Comparison of ENCODE assay signal across 18 cellular contexts in the genomic region with DNA sequence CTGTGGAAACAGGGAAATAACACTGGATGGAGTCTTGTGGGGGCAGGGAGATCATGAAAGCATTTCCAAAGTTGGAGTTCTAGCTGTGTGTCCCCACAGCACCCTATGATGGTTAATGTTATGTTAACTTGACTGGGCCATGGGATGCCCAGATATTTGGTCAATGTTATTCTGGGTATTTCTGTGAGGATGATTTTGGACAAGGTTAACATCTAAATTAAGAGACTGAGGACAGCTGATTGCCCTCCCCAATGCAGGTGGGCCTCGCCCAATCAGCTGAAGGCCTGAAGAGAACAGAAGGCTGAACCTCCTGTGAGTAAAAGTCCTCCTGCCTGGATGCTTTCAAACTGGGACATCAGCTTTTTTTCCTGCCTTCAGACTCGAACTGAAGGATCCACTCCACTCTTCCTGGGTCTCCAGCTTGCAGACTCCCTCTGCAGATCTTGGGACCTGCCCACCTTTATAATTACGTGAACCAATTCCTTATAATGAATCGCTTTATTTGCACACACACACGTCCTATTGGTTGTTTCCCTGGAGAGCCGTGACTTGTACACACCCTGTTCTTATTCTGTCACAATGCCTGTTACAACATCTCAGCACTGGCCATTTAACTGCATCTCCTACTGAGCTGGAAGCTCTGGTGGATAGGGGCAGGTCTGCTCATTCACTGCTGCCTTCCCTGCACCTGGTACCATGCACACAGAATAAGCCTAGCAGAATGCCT.
DNase-seq lines count a peak whose midpoint lies in the region; ATAC-seq, FAIRE-seq and TF ChIP-seq lines count a peak whose summit lies in the region.
"Had no signal": no experiment of that assay in that cellular context is flagged by ENCODE, and none has a peak within 500 bp of the region (broad histone marks: within the 10 kb centered on the region; RNA-seq: fewer than 3 reads in every experiment).

No MANE protein-coding gene starts in this region.

- no peak for TF ChIP-seq RAD21 in HepG2 (CRISPR knock-in tag; IDR thresholded peaks at IDR 0.05)

- intact Hi-C loops in HepG2 (cut with micrococcal nuclease; ENCODE audit: unreplicated experiment) (no loop called here), right lobe of liver (cut with DNase I) (no loop called here)

- peaks cover 4% of the 10 kb centered on the region for H3K36me3 Mint-ChIP-seq in activated CD8-positive, alpha-beta memory T cell treated with anti-CD3 and anti-CD28 coated beads, Interleukin-2, amount 10 ng/mL, durations not matched to agents 7 days and 5 days
- H3K36me3 Mint-ChIP-seq: CD4-positive, alpha-beta memory T cell had no signal

- ATAC-seq in HepG2 (no peak), right lobe of liver (no peak), esophagus mucosa (no peak)
- no peak for ATAC-seq in activated CD8-positive, alpha-beta memory T cell treated with anti-CD3 and anti-CD28 coated beads, Interleukin-2, amount 10 ng/mL, durations not matched to agents 7 days and 5 days
- ATAC-seq: Panc1 had no signal

- TF ChIP-seq POLR2A in HepG2 (IDR thresholded peaks at IDR 0.05; ENCODE audit: insufficient read depth in 1 of 2, low read depth in 2 of 2, low read length in 2 of 2) (no peak), right lobe of liver (IDR thresholded peaks at IDR 0.05) (no peak)

- no peak overlapping the region for H3K9ac ChIP-seq in HepG2 (ENCODE audit: insufficient read depth, low read depth, low read length)

- H3K36me3 ChIP-seq in HepG2 (replicated peaks in 1 of 2; ENCODE audit: control insufficient read depth in 1 of 2, insufficient read depth in 2 of 2, low read length in 2 of 2), result no peaks in the 10 kb centered on the region
- no peaks in the 10 kb centered on the region for H3K36me3 ChIP-seq in right lobe of liver
- no peaks in the 10 kb centered on the region for H3K36me3 ChIP-seq in bronchial epithelial cell (ENCODE audit: control insufficient read depth, insufficient read depth, low read length)

- FAIRE-seq in HepG2 (lab: Jason Lieb, UNC) (no peak), bronchial epithelial cell (lab: Jason Lieb, UNC) (peak; percentile 97), urothelium cell line (lab: Jason Lieb, UNC) (peak; percentile 84)

- H3K4me3 ChIP-seq in HepG2 (replicated peaks in 1 of 3; ENCODE audit: insufficient read depth in 1 of 3, low read depth in 2 of 3, low read length in 3 of 3) (no peak overlapping the region), right lobe of liver (no peak overlapping the region), bronchial epithelial cell (ENCODE audit: low read depth, low read length) (no peak overlapping the region)

- no peak overlapping the region for H3K27ac Mint-ChIP-seq in activated CD8-positive, alpha-beta memory T cell treated with anti-CD3 and anti-CD28 coated beads, Interleukin-2, amount 10 ng/mL, durations not matched to agents 7 days and 5 days
- H3K27ac Mint-ChIP-seq: B cell; CD4-positive, alpha-beta memory T cell had no signal

- peaks cover 25% of the 10 kb centered on the region for H3K27me3 Mint-ChIP-seq in activated CD8-positive, alpha-beta memory T cell treated with anti-CD3 and anti-CD28 coated beads, Interleukin-2, amount 10 ng/mL, durations not matched to agents 7 days and 5 days

- peaks cover 18% of the 10 kb centered on the region for H3K4me1 Mint-ChIP-seq in activated CD8-positive, alpha-beta memory T cell treated with anti-CD3 and anti-CD28 coated beads, Interleukin-2, amount 10 ng/mL, durations not matched to agents 7 days and 5 days

- peaks cover 3% of the 10 kb centered on the region for H3K9me3 Mint-ChIP-seq in activated CD8-positive, alpha-beta memory T cell treated with anti-CD3 and anti-CD28 coated beads, Interleukin-2, amount 10 ng/mL, durations not matched to agents 7 days and 5 days (ENCODE audit: low read depth)

- H3K4me2 ChIP-seq in HepG2 (ENCODE audit: low read depth, low read length), result no peak overlapping the region

- no peaks in the 10 kb centered on the region for H4K20me1 ChIP-seq in HepG2 (ENCODE audit: insufficient read depth, low read length)

- no peak for DNase-seq in HepG2 (ENCODE audit: low spot score)
- DNase-seq in right lobe of liver, result no peak
- peak; percentile 94 for DNase-seq in NCI-H69 (lab: John Stamatoyannopoulos, UW)
- no peak for DNase-seq in bronchial epithelial cell (ENCODE audit: low read depth)
- no peak for DNase-seq in urothelium cell line (ENCODE audit: low spot score)
- no peak for DNase-seq in GM10248 (ENCODE audit: extremely low spot score)
- DNase-seq in activated CD8-positive, alpha-beta memory T cell treated with anti-CD3 and anti-CD28 coated beads, Interleukin-2, amount 10 ng/mL, durations not matched to agents 7 days and 5 days, result no peak
- DNase-seq: CD4-positive, alpha-beta memory T cell; DND-41; GDM1; Kasumi-1; MV-4-11; NCI-H1436 treated with DMSO at 0.1 percent for 48 hours; NCI-H526 treated with DMSO at 0.1 percent for 48 hours; SHP77 treated with DMSO at 0.1 percent for 48 hours had no signal

- no peak overlapping the region for H3K4me3 Mint-ChIP-seq in activated CD8-positive, alpha-beta memory T cell treated with anti-CD3 and anti-CD28 coated beads, Interleukin-2, amount 10 ng/mL, durations not matched to agents 7 days and 5 days
- H3K4me3 Mint-ChIP-seq: B cell; CD4-positive, alpha-beta memory T cell had no signal

- H3K9me3 ChIP-seq in HepG2 (ENCODE audit: low read length) (peaks cover 3% of the 10 kb centered on the region; the same call in 1 of the 2 replicates), right lobe of liver (no peaks in the 10 kb centered on the region)

- H3K27ac ChIP-seq in HepG2 (ENCODE audit: extremely low read length, insufficient read depth, low read length) (no peak overlapping the region), right lobe of liver (no peak overlapping the region)

- CTCF ChIA-PET in HepG2 (lab: Yijun Ruan, JAX; ENCODE audit: low intra/inter-chr PET ratio, low total read pairs), result no interaction called here
- CTCF ChIA-PET in GM10248 (lab: Yijun Ruan, JAX), result interaction anchor here (0.7 kb wide), 1 partner anchor 11 kb away, joined by 3 read pairs; no protein-coding TSS in a partner anchor
- CTCF ChIA-PET in activated CD8-positive, alpha-beta memory T cell treated with anti-CD3 and anti-CD28 coated beads, Interleukin-2, amount 10 ng/mL, durations not matched to agents 7 days and 5 days (lab: Charles Lee), result interaction anchor here (1.4 kb wide), 1 partner anchor 65 kb away, joined by 3 read pairs; no protein-coding TSS in a partner anchor

- H3K4me1 ChIP-seq in HepG2 (ENCODE audit: insufficient read depth, low read length) (peaks cover 16% of the 10 kb centered on the region), right lobe of liver (no peaks in the 10 kb centered on the region)

- H3K27me3 ChIP-seq in HepG2 (ENCODE audit: control insufficient read depth in 1 of 2, insufficient read depth in 2 of 2, low read length in 2 of 2), result peaks cover 0 to 8% of the 10 kb centered on the region in 2 experiments; a peak in 2 of 5 replicates
- H3K27me3 ChIP-seq in right lobe of liver, result no peaks in the 10 kb centered on the region
- no peaks in the 10 kb centered on the region for H3K27me3 ChIP-seq in bronchial epithelial cell (ENCODE audit: control insufficient read depth, insufficient read depth, low read length)

- WGBS in HepG2 (ENCODE audit: low lambda C conversion rate), result 57% methylated on average over 6 of the region's 6 CpGs
- 100% methylated on average over 3 of the region's 6 CpGs for WGBS in right lobe of liver (ENCODE audit: insufficient coverage, low coverage, low lambda C conversion rate, missing lambda C conversion rate)

- no peaks in the 10 kb centered on the region for H3K79me2 ChIP-seq in HepG2 (ENCODE audit: insufficient read depth, low read length)

- TF ChIP-seq EP300 in HepG2 (IDR thresholded peaks at IDR 0.05; ENCODE audit: low read depth in 2 of 2, low read length in 2 of 2) (no peak), HepG2 (CRISPR knock-in tag; IDR thresholded peaks at IDR 0.05; ENCODE audit: borderline replicate concordance) (no peak)

- H2AFZ ChIP-seq in HepG2 (ENCODE audit: low read length), result no peak overlapping the region

- no peak for TF ChIP-seq CTCF in HepG2 (CRISPR knock-in tag; IDR thresholded peaks at IDR 0.05)
- no peak for TF ChIP-seq CTCF in right lobe of liver (IDR thresholded peaks at IDR 0.05)
- no peak for TF ChIP-seq CTCF in bronchial epithelial cell (IDR thresholded peaks at IDR 0.05; ENCODE audit: insufficient read depth, low read length, severe bottlenecking)
- TF ChIP-seq CTCF in GM10248 (IDR thresholded peaks at IDR 0.05; ENCODE audit: control extremely low read depth, extremely low read depth, low read depth, missing control alignments), result no peak

- in situ Hi-C loops in HepG2 (cut with HindIII; ENCODE audit: extremely low pct_ligation_motif_present, low pct_unique_long_range_greater_than_20kb), result no loop called here

- POLR2A ChIA-PET in HepG2 (lab: Yijun Ruan, JAX) (no interaction called here), GM10248 (lab: Yijun Ruan, JAX) (no interaction called here)

- no TSS peak for BruUV-seq in HepG2 (replicated peaks; lab: Mats Ljungman, UMichigan)

TF ChIP-seq in HepG2, 621 proteins besides CTCF, POLR2A, EP300 and RAD21:
- no peak for TF ChIP-seq ATRX (CRISPR knock-in tag; IDR thresholded peaks at IDR 0.05; ENCODE audit: borderline replicate concordance)
- no peak for TF ChIP-seq ELF3 (CRISPR knock-in tag; IDR thresholded peaks at IDR 0.05)
- 0 out of 2 replicates have a peak, but pooled peaks have one; percentile 8 for TF ChIP-seq CEBPB (IDR thresholded peaks at IDR 0.05; ENCODE audit: borderline replicate concordance, low read depth, low read length)
